8 cellular contexts compared by ENCODE assay signal in genomic region chr2:152036611-152037469, GRCh38.
DNase-seq lines count a peak whose midpoint lies in the region; ATAC-seq and TF ChIP-seq lines count a peak whose summit lies in the region.

No MANE protein-coding gene starts in this region.

- 38 to 43% methylated on average over 10 of the region's 10 CpGs for WGBS in thyroid gland, 2 donors

- no peak for TF ChIP-seq POLR2A in thyroid gland (IDR thresholded peaks at IDR 0.05)

- H3K4me3 ChIP-seq in fibroblast of pulmonary artery (replicated peaks; ENCODE audit: low read depth, low read length) (no peak overlapping the region), thyroid gland (replicated peaks in 1 of 3) (no peak overlapping the region)

- H3K27me3 ChIP-seq in thyroid gland, result no peaks in the 10 kb centered on the region

- peak; percentile 77 for ATAC-seq in GM19468 (IDR thresholded peaks at IDR 0.05; ENCODE audit: extremely low read depth, unreplicated experiment)

- no peaks in the 10 kb centered on the region for H3K9me3 ChIP-seq in thyroid gland

- peak; percentile 88 for TF ChIP-seq CTCF in fibroblast of pulmonary artery (IDR thresholded peaks at IDR 0.05; ENCODE audit: low read length, missing control alignments)
- TF ChIP-seq CTCF in thyroid gland (IDR thresholded peaks at IDR 0.05), result peak; percentile 46 to 74 (median 64)

- intact Hi-C loops in thyroid gland (cut with DNase I), result loop anchor here (10.0 kb wide), 1 partner anchor 138 kb away; the partner anchor contains the start of gene STAM2

- H3K36me3 ChIP-seq in thyroid gland, result no peaks in the 10 kb centered on the region

- H3K27ac ChIP-seq in thyroid gland, result no peak overlapping the region

- peaks cover 0 to 6% of the 10 kb centered on the region in 2 donors for H3K4me1 ChIP-seq in thyroid gland

- DNase-seq in DMS 273 (lab: John Stamatoyannopoulos, UW; ENCODE audit: unreplicated experiment), result peak; percentile 88
- DNase-seq in HK-2 (ENCODE audit: unreplicated experiment), result peak; percentile 52
- DNase-seq in NOMO-1 treated with dmso at 0.1 percent for 144 hours (lab: John Stamatoyannopoulos, UW; ENCODE audit: unreplicated experiment), result peak; percentile 42
- DNase-seq in activated T-cell treated with anti-CD3 and anti-CD28 coated beads, Interleukin-2, amount 50 U/mL, for 1 hour, result peak; percentile 31
- DNase-seq in fibroblast of pulmonary artery (ENCODE audit: low read depth), result peak; percentile 83
- peak in 47 of 56 donors; percentile 0 to 86 (median 41) for DNase-seq in nucleus accumbens (lab: John Stamatoyannopoulos, UW)
- DNase-seq in thyroid gland, result peak; percentile 60 to 66

Comparison
In these comparisons a context has a peak if more than half of its experiments do, and no peak if none do; other contexts are left out.
1. DNase-seq: peak in every context shown above with its lines; median percentile 88 in DMS 273; 83 in fibroblast of pulmonary artery; 63 in thyroid gland; 52 in HK-2; 42 in NOMO-1 treated with dmso at 0.1 percent for 144 hours; 41 in nucleus accumbens; 31 in activated T-cell treated with anti-CD3 and anti-CD28 coated beads, Interleukin-2, amount 50 U/mL, for 1 hour.